ENCODE assay signal across 1 cellular context in the genomic region with DNA sequence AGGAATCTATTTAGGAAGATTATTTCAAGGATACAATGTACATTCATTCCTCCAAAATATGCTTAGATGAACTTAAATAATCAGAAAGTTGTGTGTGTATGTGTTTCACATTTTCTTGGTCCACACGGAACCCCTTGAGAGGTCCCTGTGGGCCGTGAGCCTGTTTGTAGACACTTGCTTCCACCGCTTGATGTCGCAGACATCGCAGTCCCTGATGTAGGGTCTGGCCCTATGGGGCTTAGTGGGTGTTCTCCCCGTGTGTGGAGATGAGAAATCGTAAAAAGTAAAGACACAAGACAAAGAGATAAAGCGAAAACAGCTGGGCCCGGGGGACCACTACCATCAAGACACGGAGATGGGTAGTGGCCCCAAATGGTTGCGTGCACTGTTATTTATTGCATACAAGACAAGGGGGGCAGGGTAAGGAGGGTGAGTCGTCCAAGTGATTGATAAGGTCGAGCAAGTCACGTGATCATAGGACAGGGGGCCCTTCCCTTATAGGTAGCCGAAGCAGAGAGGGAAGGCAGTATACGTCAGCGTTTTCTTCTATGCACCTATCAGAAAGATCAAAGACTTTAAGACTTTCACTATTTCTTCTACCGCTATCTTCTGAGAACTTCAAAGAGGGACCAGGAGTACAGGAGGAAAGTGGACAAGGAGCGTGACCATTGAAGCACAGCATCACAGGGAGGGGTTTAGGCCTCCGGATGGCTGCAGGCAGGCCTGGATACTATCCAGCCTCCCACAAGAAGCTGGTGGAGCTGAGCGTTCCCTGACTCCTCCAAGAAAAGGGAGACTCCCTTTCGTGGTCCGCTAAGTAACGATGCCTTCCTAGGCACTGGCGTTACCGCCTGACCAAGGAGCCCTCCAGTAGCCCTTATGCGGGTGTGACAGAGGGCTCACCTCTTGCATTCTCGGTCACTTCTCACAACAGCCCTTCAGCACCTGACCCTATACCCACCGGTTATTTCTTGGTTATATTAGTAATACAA.
TF ChIP-seq lines count a peak whose summit lies in the region.

No MANE protein-coding gene starts in this region.

TF ChIP-seq in K562, 482 proteins besides CTCF, POLR2A, EP300 and RAD21 (continued from another document and continues in another):
- TF ChIP-seq, protein P1, sequence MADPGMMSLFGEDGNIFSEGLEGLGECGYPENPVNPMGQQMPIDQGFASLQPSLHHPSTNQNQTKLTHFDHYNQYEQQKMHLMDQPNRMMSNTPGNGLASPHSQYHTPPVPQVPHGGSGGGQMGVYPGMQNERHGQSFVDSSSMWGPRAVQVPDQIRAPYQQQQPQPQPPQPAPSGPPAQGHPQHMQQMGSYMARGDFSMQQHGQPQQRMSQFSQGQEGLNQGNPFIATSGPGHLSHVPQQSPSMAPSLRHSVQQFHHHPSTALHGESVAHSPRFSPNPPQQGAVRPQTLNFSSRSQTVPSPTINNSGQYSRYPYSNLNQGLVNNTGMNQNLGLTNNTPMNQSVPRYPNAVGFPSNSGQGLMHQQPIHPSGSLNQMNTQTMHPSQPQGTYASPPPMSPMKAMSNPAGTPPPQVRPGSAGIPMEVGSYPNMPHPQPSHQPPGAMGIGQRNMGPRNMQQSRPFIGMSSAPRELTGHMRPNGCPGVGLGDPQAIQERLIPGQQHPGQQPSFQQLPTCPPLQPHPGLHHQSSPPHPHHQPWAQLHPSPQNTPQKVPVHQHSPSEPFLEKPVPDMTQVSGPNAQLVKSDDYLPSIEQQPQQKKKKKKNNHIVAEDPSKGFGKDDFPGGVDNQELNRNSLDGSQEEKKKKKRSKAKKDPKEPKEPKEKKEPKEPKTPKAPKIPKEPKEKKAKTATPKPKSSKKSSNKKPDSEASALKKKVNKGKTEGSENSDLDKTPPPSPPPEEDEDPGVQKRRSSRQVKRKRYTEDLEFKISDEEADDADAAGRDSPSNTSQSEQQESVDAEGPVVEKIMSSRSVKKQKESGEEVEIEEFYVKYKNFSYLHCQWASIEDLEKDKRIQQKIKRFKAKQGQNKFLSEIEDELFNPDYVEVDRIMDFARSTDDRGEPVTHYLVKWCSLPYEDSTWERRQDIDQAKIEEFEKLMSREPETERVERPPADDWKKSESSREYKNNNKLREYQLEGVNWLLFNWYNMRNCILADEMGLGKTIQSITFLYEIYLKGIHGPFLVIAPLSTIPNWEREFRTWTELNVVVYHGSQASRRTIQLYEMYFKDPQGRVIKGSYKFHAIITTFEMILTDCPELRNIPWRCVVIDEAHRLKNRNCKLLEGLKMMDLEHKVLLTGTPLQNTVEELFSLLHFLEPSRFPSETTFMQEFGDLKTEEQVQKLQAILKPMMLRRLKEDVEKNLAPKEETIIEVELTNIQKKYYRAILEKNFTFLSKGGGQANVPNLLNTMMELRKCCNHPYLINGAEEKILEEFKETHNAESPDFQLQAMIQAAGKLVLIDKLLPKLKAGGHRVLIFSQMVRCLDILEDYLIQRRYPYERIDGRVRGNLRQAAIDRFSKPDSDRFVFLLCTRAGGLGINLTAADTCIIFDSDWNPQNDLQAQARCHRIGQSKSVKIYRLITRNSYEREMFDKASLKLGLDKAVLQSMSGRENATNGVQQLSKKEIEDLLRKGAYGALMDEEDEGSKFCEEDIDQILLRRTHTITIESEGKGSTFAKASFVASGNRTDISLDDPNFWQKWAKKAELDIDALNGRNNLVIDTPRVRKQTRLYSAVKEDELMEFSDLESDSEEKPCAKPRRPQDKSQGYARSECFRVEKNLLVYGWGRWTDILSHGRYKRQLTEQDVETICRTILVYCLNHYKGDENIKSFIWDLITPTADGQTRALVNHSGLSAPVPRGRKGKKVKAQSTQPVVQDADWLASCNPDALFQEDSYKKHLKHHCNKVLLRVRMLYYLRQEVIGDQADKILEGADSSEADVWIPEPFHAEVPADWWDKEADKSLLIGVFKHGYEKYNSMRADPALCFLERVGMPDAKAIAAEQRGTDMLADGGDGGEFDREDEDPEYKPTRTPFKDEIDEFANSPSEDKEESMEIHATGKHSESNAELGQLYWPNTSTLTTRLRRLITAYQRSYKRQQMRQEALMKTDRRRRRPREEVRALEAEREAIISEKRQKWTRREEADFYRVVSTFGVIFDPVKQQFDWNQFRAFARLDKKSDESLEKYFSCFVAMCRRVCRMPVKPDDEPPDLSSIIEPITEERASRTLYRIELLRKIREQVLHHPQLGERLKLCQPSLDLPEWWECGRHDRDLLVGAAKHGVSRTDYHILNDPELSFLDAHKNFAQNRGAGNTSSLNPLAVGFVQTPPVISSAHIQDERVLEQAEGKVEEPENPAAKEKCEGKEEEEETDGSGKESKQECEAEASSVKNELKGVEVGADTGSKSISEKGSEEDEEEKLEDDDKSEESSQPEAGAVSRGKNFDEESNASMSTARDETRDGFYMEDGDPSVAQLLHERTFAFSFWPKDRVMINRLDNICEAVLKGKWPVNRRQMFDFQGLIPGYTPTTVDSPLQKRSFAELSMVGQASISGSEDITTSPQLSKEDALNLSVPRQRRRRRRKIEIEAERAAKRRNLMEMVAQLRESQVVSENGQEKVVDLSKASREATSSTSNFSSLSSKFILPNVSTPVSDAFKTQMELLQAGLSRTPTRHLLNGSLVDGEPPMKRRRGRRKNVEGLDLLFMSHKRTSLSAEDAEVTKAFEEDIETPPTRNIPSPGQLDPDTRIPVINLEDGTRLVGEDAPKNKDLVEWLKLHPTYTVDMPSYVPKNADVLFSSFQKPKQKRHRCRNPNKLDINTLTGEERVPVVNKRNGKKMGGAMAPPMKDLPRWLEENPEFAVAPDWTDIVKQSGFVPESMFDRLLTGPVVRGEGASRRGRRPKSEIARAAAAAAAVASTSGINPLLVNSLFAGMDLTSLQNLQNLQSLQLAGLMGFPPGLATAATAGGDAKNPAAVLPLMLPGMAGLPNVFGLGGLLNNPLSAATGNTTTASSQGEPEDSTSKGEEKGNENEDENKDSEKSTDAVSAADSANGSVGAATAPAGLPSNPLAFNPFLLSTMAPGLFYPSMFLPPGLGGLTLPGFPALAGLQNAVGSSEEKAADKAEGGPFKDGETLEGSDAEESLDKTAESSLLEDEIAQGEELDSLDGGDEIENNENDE (IDR thresholded peaks at IDR 0.05; ENCODE audit: low read depth, low read length), result no peak
- TF ChIP-seq ZKSCAN1 (IDR thresholded peaks at IDR 0.05; ENCODE audit: low read depth, low read length) (no peak), RBM15 (IDR thresholded peaks at IDR 0.05; ENCODE audit: insufficient read depth, low read length) (no peak), SIRT6 (IDR thresholded peaks at IDR 0.05; ENCODE audit: low read depth, low read length) (no peak), SMARCA4 (IDR thresholded peaks at IDR 0.05) (0 out of 2 replicates have a peak, but pooled peaks have one; percentile 29), FOXM1 (IDR thresholded peaks at IDR 0.05; ENCODE audit: low read depth) (no peak), FOXM1 (CRISPR knock-in tag; IDR thresholded peaks at IDR 0.05; ENCODE audit: low read depth) (no peak), ERF (CRISPR knock-in tag; IDR thresholded peaks at IDR 0.05) (no peak), MEIS2 (IDR thresholded peaks at IDR 0.05; ENCODE audit: partially characterized antibody) (peak; percentile 80), MIER1 (IDR thresholded peaks at IDR 0.05; ENCODE audit: low read depth) (no peak), ZNF583 (CRISPR knock-in tag; IDR thresholded peaks at IDR 0.05) (no peak), PTRF (tag; IDR thresholded peaks at IDR 0.05) (no peak), MED1 (CRISPR knock-in tag; IDR thresholded peaks at IDR 0.05; ENCODE audit: borderline replicate concordance) (no peak), ZFP36 (IDR thresholded peaks at IDR 0.05; ENCODE audit: low read depth, low read length, partially characterized antibody) (no peak), HNRNPUL1 (IDR thresholded peaks at IDR 0.05; ENCODE audit: low read length) (no peak), TEAD1 (CRISPR knock-in tag; IDR thresholded peaks at IDR 0.05) (no peak), ETV5 (CRISPR knock-in tag; IDR thresholded peaks at IDR 0.05; ENCODE audit: low read depth) (no peak)
- TF ChIP-seq, protein P2, sequence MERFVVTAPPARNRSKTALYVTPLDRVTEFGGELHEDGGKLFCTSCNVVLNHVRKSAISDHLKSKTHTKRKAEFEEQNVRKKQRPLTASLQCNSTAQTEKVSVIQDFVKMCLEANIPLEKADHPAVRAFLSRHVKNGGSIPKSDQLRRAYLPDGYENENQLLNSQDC (CRISPR knock-in tag; IDR thresholded peaks at IDR 0.05), result no peak
- TF ChIP-seq, protein P3, sequence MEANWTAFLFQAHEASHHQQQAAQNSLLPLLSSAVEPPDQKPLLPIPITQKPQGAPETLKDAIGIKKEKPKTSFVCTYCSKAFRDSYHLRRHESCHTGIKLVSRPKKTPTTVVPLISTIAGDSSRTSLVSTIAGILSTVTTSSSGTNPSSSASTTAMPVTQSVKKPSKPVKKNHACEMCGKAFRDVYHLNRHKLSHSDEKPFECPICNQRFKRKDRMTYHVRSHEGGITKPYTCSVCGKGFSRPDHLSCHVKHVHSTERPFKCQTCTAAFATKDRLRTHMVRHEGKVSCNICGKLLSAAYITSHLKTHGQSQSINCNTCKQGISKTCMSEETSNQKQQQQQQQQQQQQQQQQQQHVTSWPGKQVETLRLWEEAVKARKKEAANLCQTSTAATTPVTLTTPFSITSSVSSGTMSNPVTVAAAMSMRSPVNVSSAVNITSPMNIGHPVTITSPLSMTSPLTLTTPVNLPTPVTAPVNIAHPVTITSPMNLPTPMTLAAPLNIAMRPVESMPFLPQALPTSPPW (CRISPR knock-in tag; IDR thresholded peaks at IDR 0.05), result peak; percentile 77
- TF ChIP-seq, protein P4, sequence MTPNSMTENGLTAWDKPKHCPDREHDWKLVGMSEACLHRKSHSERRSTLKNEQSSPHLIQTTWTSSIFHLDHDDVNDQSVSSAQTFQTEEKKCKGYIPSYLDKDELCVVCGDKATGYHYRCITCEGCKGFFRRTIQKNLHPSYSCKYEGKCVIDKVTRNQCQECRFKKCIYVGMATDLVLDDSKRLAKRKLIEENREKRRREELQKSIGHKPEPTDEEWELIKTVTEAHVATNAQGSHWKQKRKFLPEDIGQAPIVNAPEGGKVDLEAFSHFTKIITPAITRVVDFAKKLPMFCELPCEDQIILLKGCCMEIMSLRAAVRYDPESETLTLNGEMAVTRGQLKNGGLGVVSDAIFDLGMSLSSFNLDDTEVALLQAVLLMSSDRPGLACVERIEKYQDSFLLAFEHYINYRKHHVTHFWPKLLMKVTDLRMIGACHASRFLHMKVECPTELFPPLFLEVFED (CRISPR knock-in tag; conservative IDR thresholded peaks at IDR 0.05), result no peak
- TF ChIP-seq, protein P5, sequence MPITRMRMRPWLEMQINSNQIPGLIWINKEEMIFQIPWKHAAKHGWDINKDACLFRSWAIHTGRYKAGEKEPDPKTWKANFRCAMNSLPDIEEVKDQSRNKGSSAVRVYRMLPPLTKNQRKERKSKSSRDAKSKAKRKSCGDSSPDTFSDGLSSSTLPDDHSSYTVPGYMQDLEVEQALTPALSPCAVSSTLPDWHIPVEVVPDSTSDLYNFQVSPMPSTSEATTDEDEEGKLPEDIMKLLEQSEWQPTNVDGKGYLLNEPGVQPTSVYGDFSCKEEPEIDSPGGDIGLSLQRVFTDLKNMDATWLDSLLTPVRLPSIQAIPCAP (CRISPR knock-in tag; IDR thresholded peaks at IDR 0.05; ENCODE audit: borderline replicate concordance), result no peak
- TF ChIP-seq, protein P6, sequence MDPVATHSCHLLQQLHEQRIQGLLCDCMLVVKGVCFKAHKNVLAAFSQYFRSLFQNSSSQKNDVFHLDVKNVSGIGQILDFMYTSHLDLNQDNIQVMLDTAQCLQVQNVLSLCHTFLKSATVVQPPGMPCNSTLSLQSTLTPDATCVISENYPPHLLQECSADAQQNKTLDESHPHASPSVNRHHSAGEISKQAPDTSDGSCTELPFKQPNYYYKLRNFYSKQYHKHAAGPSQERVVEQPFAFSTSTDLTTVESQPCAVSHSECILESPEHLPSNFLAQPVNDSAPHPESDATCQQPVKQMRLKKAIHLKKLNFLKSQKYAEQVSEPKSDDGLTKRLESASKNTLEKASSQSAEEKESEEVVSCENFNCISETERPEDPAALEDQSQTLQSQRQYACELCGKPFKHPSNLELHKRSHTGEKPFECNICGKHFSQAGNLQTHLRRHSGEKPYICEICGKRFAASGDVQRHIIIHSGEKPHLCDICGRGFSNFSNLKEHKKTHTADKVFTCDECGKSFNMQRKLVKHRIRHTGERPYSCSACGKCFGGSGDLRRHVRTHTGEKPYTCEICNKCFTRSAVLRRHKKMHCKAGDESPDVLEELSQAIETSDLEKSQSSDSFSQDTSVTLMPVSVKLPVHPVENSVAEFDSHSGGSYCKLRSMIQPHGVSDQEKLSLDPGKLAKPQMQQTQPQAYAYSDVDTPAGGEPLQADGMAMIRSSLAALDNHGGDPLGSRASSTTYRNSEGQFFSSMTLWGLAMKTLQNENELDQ (CRISPR knock-in tag; IDR thresholded peaks at IDR 0.05; ENCODE audit: borderline replicate concordance), result no peak
